12 cellular contexts compared by ENCODE assay signal in genomic region chr16:17379121-17379571, GRCh38.
DNase-seq lines count a peak whose midpoint lies in the region; ATAC-seq and TF ChIP-seq lines count a peak whose summit lies in the region.
"Had no signal": no experiment of that assay in that cellular context is flagged by ENCODE, and none has a peak within 500 bp of the region (broad histone marks: within the 10 kb centered on the region; RNA-seq: fewer than 3 reads in every experiment).

No MANE protein-coding gene starts in this region.

- no peak overlapping the region for H3K4me3 ChIP-seq in KMS-11 (IDR thresholded peaks at IDR 0.05; ENCODE audit: insufficient read depth, low read depth, low read length)
- no peak overlapping the region for H3K4me3 ChIP-seq in tibial artery
- H3K4me3 ChIP-seq: mucosa of descending colon had no signal

- no peaks in the 10 kb centered on the region for H4K20me1 ChIP-seq in KMS-11 (ENCODE audit: insufficient read depth)

- DNase-seq in dermis blood vessel endothelial cell (peak; percentile 19), middle frontal gyrus (ENCODE audit: extremely low spot score, low spot score) (peak; percentile 27), tibial artery (peak in 1 of 2 donors; percentile 79), NCI-H2107 treated with DMSO at 0.1 percent for 48 hours (lab: John Stamatoyannopoulos, UW; ENCODE audit: unreplicated experiment) (no peak), progenitor cell of endocrine pancreas (ENCODE audit: low spot score, unreplicated experiment) (no peak)
- DNase-seq in activated naive CD8-positive, alpha-beta T cell treated with anti-CD3 and anti-CD28 coated beads, Interleukin-2, amount 50 U/mL, for 24 hours, result no peak
- DNase-seq in activated T-cell treated with anti-CD3 and anti-CD28 coated beads, Interleukin-2, amount 50 U/mL, for 48 hours, result no peak
- DNase-seq: GF-D8, mucosa of descending colon, NCI-H1694 treated with DMSO at 0.1 percent for 48 hours had no signal

- no peak overlapping the region for H2AFZ ChIP-seq in KMS-11 (ENCODE audit: low read depth)

- H3K79me2 ChIP-seq in KMS-11 (ENCODE audit: insufficient read depth, low read depth), result peaks cover 9% of the 10 kb centered on the region; the same call in 1 of the 2 replicates

- ATAC-seq in activated naive CD8-positive, alpha-beta T cell treated with anti-CD3 and anti-CD28 coated beads, Interleukin-2, amount 50 U/mL, for 24 hours, result no peak
- ATAC-seq: mucosa of descending colon had no signal

- H3K9ac ChIP-seq in KMS-11, result no peak overlapping the region

- H3K4me3 Mint-ChIP-seq in activated naive CD8-positive, alpha-beta T cell treated with anti-CD3 and anti-CD28 coated beads, Interleukin-2, amount 50 U/mL, for 24 hours, result no peak overlapping the region
- H3K4me3 Mint-ChIP-seq in progenitor cell of endocrine pancreas (ENCODE audit: low read depth), result no peak overlapping the region
- H3K4me3 Mint-ChIP-seq: T-helper 1 cell treated with Interleukin-12 subunit alpha and Interleukin-12 subunit beta and Interleukin-4 antibody, amounts not matched to agents 30 μg/mL and 1 μg/mL, for 36 hours had no signal

- H3K4me1 Mint-ChIP-seq in activated naive CD8-positive, alpha-beta T cell treated with anti-CD3 and anti-CD28 coated beads, Interleukin-2, amount 50 U/mL, for 24 hours, result peaks cover 70% of the 10 kb centered on the region
- H3K4me1 Mint-ChIP-seq in progenitor cell of endocrine pancreas (ENCODE audit: low read depth), result peaks cover 18% of the 10 kb centered on the region

- H3K27ac Mint-ChIP-seq in activated naive CD8-positive, alpha-beta T cell treated with anti-CD3 and anti-CD28 coated beads, Interleukin-2, amount 50 U/mL, for 24 hours, result no peak overlapping the region
- H3K27ac Mint-ChIP-seq in progenitor cell of endocrine pancreas, result no peak overlapping the region
- H3K27ac Mint-ChIP-seq: T-helper 1 cell treated with Interleukin-12 subunit alpha and Interleukin-12 subunit beta and Interleukin-4 antibody, amounts not matched to agents 30 μg/mL and 1 μg/mL, for 36 hours had no signal

- no peaks in the 10 kb centered on the region for H3K27me3 Mint-ChIP-seq in activated naive CD8-positive, alpha-beta T cell treated with anti-CD3 and anti-CD28 coated beads, Interleukin-2, amount 50 U/mL, for 24 hours
- H3K27me3 Mint-ChIP-seq in progenitor cell of endocrine pancreas, result no peaks in the 10 kb centered on the region

- peaks cover 33% of the 10 kb centered on the region for H3K4me1 ChIP-seq in KMS-11 (ENCODE audit: low read depth, poor library complexity, severe bottlenecking)
- H3K4me1 ChIP-seq in tibial artery, result peaks cover 0 to 51% (median 41%) of the 10 kb centered on the region in 4 donors

- H3K9me3 ChIP-seq in tibial artery, result no peaks in the 10 kb centered on the region
- H3K9me3 ChIP-seq: mucosa of descending colon had no signal

- no peaks in the 10 kb centered on the region for H3K9me3 Mint-ChIP-seq in activated naive CD8-positive, alpha-beta T cell treated with anti-CD3 and anti-CD28 coated beads, Interleukin-2, amount 50 U/mL, for 24 hours
- no peaks in the 10 kb centered on the region for H3K9me3 Mint-ChIP-seq in progenitor cell of endocrine pancreas (ENCODE audit: low read depth)
- H3K9me3 Mint-ChIP-seq: T-helper 1 cell treated with Interleukin-12 subunit alpha and Interleukin-12 subunit beta and Interleukin-4 antibody, amounts not matched to agents 30 μg/mL and 1 μg/mL, for 36 hours had no signal

- H3K36me3 ChIP-seq in KMS-11 (ENCODE audit: insufficient read depth), result no peaks in the 10 kb centered on the region
- no peaks in the 10 kb centered on the region for H3K36me3 ChIP-seq in tibial artery

- H3K4me2 ChIP-seq in KMS-11, result no peak overlapping the region

- H3K36me3 Mint-ChIP-seq in activated naive CD8-positive, alpha-beta T cell treated with anti-CD3 and anti-CD28 coated beads, Interleukin-2, amount 50 U/mL, for 24 hours (ENCODE audit: low read depth), result no peaks in the 10 kb centered on the region
- no peaks in the 10 kb centered on the region for H3K36me3 Mint-ChIP-seq in progenitor cell of endocrine pancreas (ENCODE audit: insufficient read depth)

- no peaks in the 10 kb centered on the region for H3K27me3 ChIP-seq in KMS-11 (ENCODE audit: insufficient read depth, low read depth)
- no peaks in the 10 kb centered on the region for H3K27me3 ChIP-seq in tibial artery

- H3K27ac ChIP-seq in KMS-11, result peak overlapping the region; percentile 63; the same call in 1 of the 2 replicates
- peak overlapping the region; percentile 53 to 63 for H3K27ac ChIP-seq in tibial artery

- intact Hi-C loops in tibial artery (cut with DNase I; ENCODE audit: low total_unique reads), result no loop called here

- TF ChIP-seq CTCF in KMS-11 (conservative IDR thresholded peaks at IDR 0.05; ENCODE audit: low read depth, low read length) (no peak), tibial artery (IDR thresholded peaks at IDR 0.05) (no peak), progenitor cell of endocrine pancreas (IDR thresholded peaks at IDR 0.05; ENCODE audit: unreplicated experiment) (no peak)

Comparison
In these comparisons a context has a peak if more than half of its experiments do, and no peak if none do; other contexts are left out.
1. DNase-seq: peak in dermis blood vessel endothelial cell (single experiment) and middle frontal gyrus (single experiment); none in activated naive CD8-positive, alpha-beta T cell treated with anti-CD3 and anti-CD28 coated beads, Interleukin-2, amount 50 U/mL, for 24 hours (single experiment), NCI-H2107 treated with DMSO at 0.1 percent for 48 hours (single experiment), activated T-cell treated with anti-CD3 and anti-CD28 coated beads, Interleukin-2, amount 50 U/mL, for 48 hours (0 of 2) and progenitor cell of endocrine pancreas (single experiment).